ENCODE assay signal across 9 cellular contexts in genomic region chr11:19259487-19260345, GRCh38. TPM values are rescaled to one million over a fixed set of nuclear protein-coding genes. Genes with fewer than 3 reads are reported as not detected.
DNase-seq lines count a peak whose midpoint lies in the region; ATAC-seq and TF ChIP-seq lines count a peak whose summit lies in the region.
"Had no signal": no experiment of that assay in that cellular context is flagged by ENCODE, and none has a peak within 500 bp of the region (broad histone marks: within the 10 kb centered on the region; RNA-seq: fewer than 3 reads in every experiment).

No MANE protein-coding gene starts in this region.

- H3K4me3 Mint-ChIP-seq in natural killer cell: no peak overlapping the region
- H3K4me3 Mint-ChIP-seq: stimulated activated naive CD8-positive, alpha-beta T cell treated with anti-CD3 and anti-CD28 coated beads, Interleukin-15, Interleukin-2, amounts not matched to agents 100 ng/mL and 50 ng/mL, for 24 hours had no signal

- peaks cover 0 to 6% of the 10 kb centered on the region in 2 donors for H3K27me3 Mint-ChIP-seq in natural killer cell (ENCODE audit: low read depth in 2 of 2)

- H3K27ac Mint-ChIP-seq in natural killer cell: no peak overlapping the region
- H3K27ac Mint-ChIP-seq: stimulated activated naive CD8-positive, alpha-beta T cell treated with anti-CD3 and anti-CD28 coated beads, Interleukin-15, Interleukin-2, amounts not matched to agents 100 ng/mL and 50 ng/mL, for 24 hours had no signal

- H3K4me1 Mint-ChIP-seq in natural killer cell: peaks cover 0 to 7% of the 10 kb centered on the region in 2 donors

- peak; percentile 60 for DNase-seq in NCI-H2029 treated with DMSO at 0.1 percent for 48 hours (lab: John Stamatoyannopoulos, UW)
- DNase-seq in NCI-H2029 (lab: John Stamatoyannopoulos, UW): no peak
- peak; percentile 47 for DNase-seq in NCI-H774 (lab: John Stamatoyannopoulos, UW)
- DNase-seq in activated T-cell treated with anti-CD3 and anti-CD28 coated beads for 1 hour (ENCODE audit: low read depth): peak; percentile 48
- peak; percentile 70 for DNase-seq in epithelial cell of esophagus (ENCODE audit: low read depth)
- peak; percentile 58 for DNase-seq in natural killer cell
- DNase-seq in stimulated activated naive CD8-positive, alpha-beta T cell treated with anti-CD3 and anti-CD28 coated beads, Interleukin-15, Interleukin-2, amounts not matched to agents 100 U/mL and 50 U/mL, for 24 hours: peak; percentile 73

- no peak overlapping the region for H3K4me3 ChIP-seq in epithelial cell of esophagus (ENCODE audit: low read length)

- ATAC-seq in HG02884 (IDR thresholded peaks at IDR 0.05; ENCODE audit: unreplicated experiment) (peak; percentile 74), natural killer cell (peak; percentile 87 to 99 (median 97))
- peak; percentile 63 for ATAC-seq in stimulated activated naive CD8-positive, alpha-beta T cell treated with anti-CD3 and anti-CD28 coated beads, Interleukin-15, Interleukin-2, amounts not matched to agents 100 U/mL and 50 U/mL, for 24 hours

- intact Hi-C loops in natural killer cell (cut with micrococcal nuclease): loop anchor here (1.0 kb wide), 1 partner anchor 294 kb away; no protein-coding TSS in a partner anchor

- TF ChIP-seq CTCF in epithelial cell of esophagus (IDR thresholded peaks at IDR 0.05; ENCODE audit: insufficient read depth, low read depth, low read length, missing control alignments) (peak; percentile 97), natural killer cell (IDR thresholded peaks at IDR 0.05) (peak; percentile 98)

- no peaks in the 10 kb centered on the region for H3K36me3 Mint-ChIP-seq in natural killer cell

- no peaks in the 10 kb centered on the region for H3K9me3 Mint-ChIP-seq in natural killer cell

RNA-seq across cellular contexts. Expression of gene E2F8, which starts 19.0 kb away (rescaled TPM):
- under 1 TPM; 0.38 to 0.54 (median 0.42) TPM for total RNA-seq in natural killer cell

RNA-seq across cellular contexts. Expression of gene CSRP3, which starts 57.9 kb away (rescaled TPM):
- total RNA-seq in natural killer cell: not detected
